In the genomic region with DNA sequence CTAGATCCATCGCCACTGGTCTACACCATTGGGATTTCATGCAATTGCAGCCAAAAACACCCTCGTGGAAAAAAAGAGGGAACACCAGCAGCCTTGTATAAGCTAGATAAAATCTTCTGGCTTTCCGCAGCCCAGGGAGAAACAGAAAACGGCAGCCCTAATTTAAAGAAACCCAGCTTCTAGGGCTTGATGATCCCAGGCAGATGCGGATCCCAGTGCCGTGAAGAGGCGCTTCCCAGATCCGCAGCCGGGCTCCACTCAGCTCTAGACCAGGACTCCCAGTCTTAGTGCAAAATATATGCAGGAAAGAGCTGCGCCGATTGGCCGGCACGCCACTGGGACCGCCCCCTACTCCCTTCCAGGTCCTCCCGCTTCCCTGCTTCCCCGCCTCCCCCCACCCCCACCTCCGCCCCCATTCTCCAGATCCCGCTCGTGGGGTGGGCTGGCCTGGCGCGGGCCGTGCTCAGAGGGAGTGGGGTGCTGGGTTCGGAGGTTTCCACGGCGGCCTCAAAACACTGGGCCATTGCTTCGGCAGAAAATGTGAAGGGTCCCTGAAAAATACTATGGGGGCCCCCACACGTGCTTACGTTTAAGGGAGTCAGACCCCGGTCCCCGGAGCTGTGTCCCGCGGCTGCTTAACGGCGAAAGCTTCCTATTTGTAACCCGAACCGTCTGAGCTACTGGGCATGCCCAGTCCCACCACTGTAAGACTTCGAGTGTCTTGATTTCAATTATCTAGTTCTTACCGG, we compare ENCODE assay signal across 8 cellular contexts.
DNase-seq lines count a peak whose midpoint lies in the region; ATAC-seq, FAIRE-seq and TF ChIP-seq lines count a peak whose summit lies in the region.

No MANE protein-coding gene starts in this region.

- no peak for TF ChIP-seq CTCF in astrocyte of the spinal cord (IDR thresholded peaks at IDR 0.05; ENCODE audit: low read depth, low read length)
- no peak for TF ChIP-seq CTCF in pancreas (IDR thresholded peaks at IDR 0.05)
- TF ChIP-seq CTCF in uterus (IDR thresholded peaks at IDR 0.05): no peak

- H3K4me1 ChIP-seq in pancreas: peaks cover 10 to 24% (median 11%) of the 10 kb centered on the region in 3 donors
- peaks cover 0 to 5% of the 10 kb centered on the region in 2 donors for H3K4me1 ChIP-seq in uterus

- intact Hi-C loops in left ventricle myocardium superior (cut with micrococcal nuclease): loop anchor here (2.0 to 5.0 kb wide), 3 partner anchors 199 to 528 kb away; no protein-coding TSS in a partner anchor
- intact Hi-C loops in pancreas (cut with DNase I): loop anchor here in 2 of 3 donors (5.0 to 10.0 kb wide), 2 partner anchors 242 to 389 kb away; no protein-coding TSS in a partner anchor
- intact Hi-C loops in uterus (cut with DNase I; ENCODE audit: low total_unique reads): loop anchor here (5.0 to 10.0 kb wide), 2 partner anchors 294 to 382 kb away; no protein-coding TSS in a partner anchor

- H3K27me3 ChIP-seq in pancreas (no peaks in the 10 kb centered on the region), uterus (no peaks in the 10 kb centered on the region)

- ATAC-seq in left ventricle myocardium superior: peak; percentile 92
- ATAC-seq in pancreas: peak; percentile 81 to 89 (median 84)
- no peak for ATAC-seq in HG02885 (IDR thresholded peaks at IDR 0.05; ENCODE audit: poor library complexity, unreplicated experiment)

- DNase-seq in GF-D8 (lab: John Stamatoyannopoulos, UW) (peak; percentile 70), NCI-H146 (lab: John Stamatoyannopoulos, UW) (peak; percentile 97), T follicular helper cell (ENCODE audit: low read depth) (peak; percentile 19), astrocyte of the spinal cord (ENCODE audit: low read depth, low spot score) (peak; percentile 96), left ventricle myocardium superior (peak; percentile 95), pancreas (peak; percentile 88 to 97 (median 93)), uterus (peak; percentile 95 to 98)

- peak; percentile 98 to 99 for TF ChIP-seq POLR2A in uterus (IDR thresholded peaks at IDR 0.05)

- H3K9me3 ChIP-seq in pancreas (no peaks in the 10 kb centered on the region), uterus (no peaks in the 10 kb centered on the region)

- FAIRE-seq in pancreas (lab: Jason Lieb, UNC): no peak

- H3K27ac ChIP-seq in pancreas (peak overlapping the region; percentile 46 to 99 (median 92)), uterus (peak overlapping the region; percentile 96 to 100)

- in situ Hi-C loops in astrocyte of the spinal cord (cut with HindIII; ENCODE audit: low sequenced_read_pairs): loop anchor here (25.0 kb wide), 1 partner anchor 124 kb away; no protein-coding TSS in a partner anchor

- H3K4me3 ChIP-seq in astrocyte of the spinal cord (ENCODE audit: low read depth, low read length): peak overlapping the region; percentile 90
- peak overlapping the region; percentile 45 to 77 (median 50) for H3K4me3 ChIP-seq in pancreas
- peak overlapping the region; percentile 87 to 96 for H3K4me3 ChIP-seq in uterus

- 0 to 1% methylated on average over 35 to 38 of the region's 38 CpGs for WGBS in pancreas, 2 donors

- peaks cover 0 to 7% (median 0%) of the 10 kb centered on the region in 3 donors for H3K36me3 ChIP-seq in pancreas
- H3K36me3 ChIP-seq in uterus: no peaks in the 10 kb centered on the region

Comparison
In these comparisons a context has a peak if more than half of its experiments do, and no peak if none do; other contexts are left out.
1. DNase-seq: peak in every context shown above with its lines; median percentile 97 in NCI-H146; 96 in uterus; 96 in astrocyte of the spinal cord; 95 in left ventricle myocardium superior; 93 in pancreas; 70 in GF-D8; 19 in T follicular helper cell.